ENCODE assay signal across 30 cellular contexts in the genomic region with DNA sequence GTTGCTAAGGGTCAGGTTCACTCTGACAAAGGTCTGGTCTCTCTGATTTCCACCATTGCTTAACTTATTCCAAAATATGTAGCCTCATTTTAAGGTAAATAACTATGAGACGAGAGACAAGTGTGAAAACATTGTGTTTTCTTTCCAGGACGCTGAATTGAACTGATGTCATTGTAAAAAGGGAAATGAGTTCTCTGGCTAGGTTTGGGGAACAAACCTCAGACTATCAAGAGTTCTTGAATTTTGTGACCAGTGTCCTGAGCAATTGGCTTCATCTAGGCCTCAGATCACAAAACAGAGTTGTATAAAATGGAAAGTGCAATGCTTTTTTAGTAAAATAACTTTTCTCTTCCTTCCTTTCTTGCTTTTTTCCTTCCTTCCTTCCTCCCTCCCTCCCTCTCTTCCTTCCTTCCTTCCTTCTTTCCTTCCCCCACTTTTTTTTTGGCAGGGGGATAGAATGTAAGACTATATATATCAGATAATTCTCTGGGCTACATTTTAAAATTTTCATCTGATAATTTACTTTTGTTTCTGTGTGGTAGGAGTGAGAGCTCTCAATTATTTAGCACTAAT. TPM values are rescaled to one million over a fixed set of nuclear protein-coding genes. Genes with fewer than 3 reads are reported as not detected.
DNase-seq lines count a peak whose midpoint lies in the region; ATAC-seq, FAIRE-seq and TF ChIP-seq lines count a peak whose summit lies in the region.
"Had no signal": no experiment of that assay in that cellular context is flagged by ENCODE, and none has a peak within 500 bp of the region (broad histone marks: within the 10 kb centered on the region; RNA-seq: fewer than 3 reads in every experiment).

No MANE protein-coding gene starts in this region.

- intact Hi-C loops in PC-3 (cut with micrococcal nuclease), result loop anchor here (5.0 kb wide), 1 partner anchor 47 kb away; no protein-coding TSS in a partner anchor
- intact Hi-C loops in activated CD8-positive, alpha-beta T cell treated with anti-CD3 and anti-CD28 coated beads for 36 hours (cut with micrococcal nuclease), result no loop called here

- FAIRE-seq in keratinocyte (lab: Jason Lieb, UNC), result no peak
- FAIRE-seq: GM12892, H1 had no signal

- BruUV-seq in PC-3 (replicated peaks; lab: Mats Ljungman, UMichigan), result no TSS peak

- no peaks in the 10 kb centered on the region for H3K79me2 ChIP-seq in PC-3 (ENCODE audit: low read length)
- no peaks in the 10 kb centered on the region for H3K79me2 ChIP-seq in keratinocyte (ENCODE audit: control insufficient read depth, insufficient read depth, low read length)
- H3K79me2 ChIP-seq in H9 (ENCODE audit: insufficient read depth, low read length), result no peaks in the 10 kb centered on the region
- H3K79me2 ChIP-seq in trophoblast cell (ENCODE audit: control insufficient read depth, insufficient read depth, low read length, poor library complexity), result no peaks in the 10 kb centered on the region

- H3K4me1 Mint-ChIP-seq in H9, result peaks cover 9 to 16% of the 10 kb centered on the region in 2 experiments
- H3K4me1 Mint-ChIP-seq in activated CD8-positive, alpha-beta T cell treated with anti-CD3 and anti-CD28 coated beads for 36 hours (ENCODE audit: low read depth), result no peaks in the 10 kb centered on the region
- H3K4me1 Mint-ChIP-seq: activated naive CD4-positive, alpha-beta T cell treated with anti-CD3 and anti-CD28 coated beads, Interleukin-2, amount 50 U/mL, for 24 hours; CD8-positive, alpha-beta memory T cell; central memory CD8-positive, alpha-beta T cell had no signal

- no peaks in the 10 kb centered on the region for H4K20me1 ChIP-seq in BLaER1 treated with 17β-estradiol and CSF1 and Interleukin-3, amounts not matched to agents 10 nM and 100 nM
- H4K20me1 ChIP-seq in PC-3 (ENCODE audit: low read length) (no peaks in the 10 kb centered on the region), keratinocyte (ENCODE audit: control insufficient read depth, extremely low read depth, insufficient read depth, low read length) (no peaks in the 10 kb centered on the region), H9 (ENCODE audit: control insufficient read depth, insufficient read depth, insufficient read length) (no peaks in the 10 kb centered on the region)

- no peaks in the 10 kb centered on the region for H3K23me2 ChIP-seq in H9 (ENCODE audit: insufficient read length, low read depth, low read length, poor library complexity, severe bottlenecking)

- H3K4ac ChIP-seq in H9 (ENCODE audit: low read depth, low read length), result no peak overlapping the region
- H3K4ac ChIP-seq in trophoblast cell (ENCODE audit: low read depth, low read length), result no peak overlapping the region

- H2BK12ac ChIP-seq in H9 (ENCODE audit: insufficient read length, low read depth, low read length), result no peak overlapping the region
- H2BK12ac ChIP-seq in trophoblast cell (ENCODE audit: low read length), result no peak overlapping the region

- H3K9me3 ChIP-seq in BLaER1 treated with 17β-estradiol and CSF1 and Interleukin-3, amounts not matched to agents 10 nM and 100 nM (replicated peaks in 1 of 11), result no peaks in the 10 kb centered on the region
- no peaks in the 10 kb centered on the region for H3K9me3 ChIP-seq in PC-3 (ENCODE audit: low read length)
- H3K9me3 ChIP-seq in keratinocyte (ENCODE audit: control insufficient read depth, low read depth, low read length), result no peaks in the 10 kb centered on the region
- no peaks in the 10 kb centered on the region for H3K9me3 ChIP-seq in H9 (ENCODE audit: control insufficient read depth, low read depth, low read length)
- H3K9me3 ChIP-seq in trophoblast cell (ENCODE audit: insufficient read depth, low read depth, low read length), result no peaks in the 10 kb centered on the region
- H3K9me3 ChIP-seq: ascending aorta, SJCRH30, suprapubic skin, vagina had no signal

- no peak overlapping the region for H3K56ac ChIP-seq in H9 (ENCODE audit: insufficient read length, low read depth, low read length)

- H3K18ac ChIP-seq in H9 (ENCODE audit: insufficient read length, low read depth, low read length), result no peak overlapping the region
- no peak overlapping the region for H3K18ac ChIP-seq in trophoblast cell (ENCODE audit: low read length)

- H2BK15ac ChIP-seq in H9 (ENCODE audit: low read depth, low read length), result no peak overlapping the region

- H3K4me2 ChIP-seq in BLaER1 treated with 17β-estradiol and CSF1 and Interleukin-3, amounts not matched to agents 10 nM and 100 nM, result peak overlapping the region in 10 of 11 experiments; percentile 11 to 92 (median 33); a peak in 17 of 22 replicates
- H3K4me2 ChIP-seq in PC-3 (ENCODE audit: low read length) (no peak overlapping the region), keratinocyte (ENCODE audit: control insufficient read depth, extremely low read depth, insufficient read depth, low read depth, low read length) (no peak overlapping the region), H9 (ENCODE audit: insufficient read depth, insufficient read length, low read length) (no peak overlapping the region), trophoblast cell (ENCODE audit: low read length) (no peak overlapping the region)

- H3K27ac Mint-ChIP-seq in H9, result no peak overlapping the region
- no peak overlapping the region for H3K27ac Mint-ChIP-seq in activated CD8-positive, alpha-beta T cell treated with anti-CD3 and anti-CD28 coated beads for 36 hours
- H3K27ac Mint-ChIP-seq: activated naive CD4-positive, alpha-beta T cell treated with anti-CD3 and anti-CD28 coated beads, Interleukin-2, amount 50 U/mL, for 24 hours; activated T-cell treated with anti-CD3 and anti-CD28 coated beads, Interleukin-2, amount 50 U/mL, for 72 hours; CD8-positive, alpha-beta memory T cell had no signal

- no peaks in the 10 kb centered on the region for H3K36me3 ChIP-seq in BLaER1 treated with 17β-estradiol and CSF1 and Interleukin-3, amounts not matched to agents 10 nM and 100 nM
- H3K36me3 ChIP-seq in PC-3 (ENCODE audit: low read depth, low read length) (no peaks in the 10 kb centered on the region), keratinocyte (ENCODE audit: control insufficient read depth in 2 of 2, extremely low read depth in 1 of 2, insufficient read depth in 2 of 2, low read length in 2 of 2) (no peaks in the 10 kb centered on the region), trophoblast cell (ENCODE audit: control insufficient read depth in 1 of 2, insufficient read depth in 2 of 2, low read length in 2 of 2) (no peaks in the 10 kb centered on the region)
- H3K36me3 ChIP-seq: ascending aorta, SJCRH30, suprapubic skin, vagina had no signal

- H4K12ac ChIP-seq in trophoblast cell (ENCODE audit: low read depth, low read length), result no peak overlapping the region

- TF ChIP-seq CTCF in PC-3 (conservative IDR thresholded peaks at IDR 0.05; ENCODE audit: low read depth, low read length), result no peak
- TF ChIP-seq CTCF in keratinocyte (optimal IDR thresholded peaks at IDR 0.05 in 1 of 3, IDR thresholded peaks at IDR 0.05 in 1 of 3, conservative IDR thresholded peaks at IDR 0.05 in 1 of 3; ENCODE audit: extremely low read depth in 1 of 3, insufficient read depth in 2 of 3, low read length in 3 of 3), result no peak
- no peak for TF ChIP-seq CTCF in H9 (conservative IDR thresholded peaks at IDR 0.05)
- TF ChIP-seq CTCF in activated CD8-positive, alpha-beta T cell treated with anti-CD3 and anti-CD28 coated beads for 36 hours (IDR thresholded peaks at IDR 0.05), result no peak

- H3K9me2 ChIP-seq in PC-3 (replicated peaks; ENCODE audit: low read length), result no peaks in the 10 kb centered on the region

- H3K27me3 Mint-ChIP-seq in H9 (ENCODE audit: low read depth), result no peaks in the 10 kb centered on the region
- H3K27me3 Mint-ChIP-seq in activated CD8-positive, alpha-beta T cell treated with anti-CD3 and anti-CD28 coated beads for 36 hours, result no peaks in the 10 kb centered on the region
- H3K27me3 Mint-ChIP-seq: central memory CD8-positive, alpha-beta T cell had no signal

- WGBS in H9 (ENCODE audit: extremely low coverage, insufficient read length, low lambda C conversion rate), result no CpG with 5 or more reads among the region's 2 CpGs
- WGBS in trophoblast cell (ENCODE audit: extremely low coverage, insufficient coverage, insufficient read length), result no CpG with 5 or more reads among the region's 2 CpGs

- dilution Hi-C loops in keratinocyte (cut with MboI; ENCODE audit: extremely low pct_ligation_motif_present, low sequenced_read_pairs), result no loop called here

- H2AFZ ChIP-seq in PC-3 (ENCODE audit: low read length) (no peak overlapping the region), keratinocyte (ENCODE audit: control insufficient read depth, low read length) (peak overlapping the region; percentile 16), H9 (ENCODE audit: low read length) (no peak overlapping the region), trophoblast cell (ENCODE audit: insufficient read depth, low read length, poor library complexity) (no peak overlapping the region)

- H3F3A ChIP-seq in PC-3 (ENCODE audit: low read length, unreplicated experiment), result peaks cover 33% of the 10 kb centered on the region

- H3K27me3 ChIP-seq in BLaER1 treated with 17β-estradiol and CSF1 and Interleukin-3, amounts not matched to agents 10 nM and 100 nM, result no peaks in the 10 kb centered on the region
- H3K27me3 ChIP-seq in PC-3 (ENCODE audit: low read length) (no peaks in the 10 kb centered on the region), keratinocyte (ENCODE audit: control insufficient read depth, extremely low read depth, insufficient read depth, low read length) (no peaks in the 10 kb centered on the region), H9 (ENCODE audit: insufficient read depth, low read length) (no peaks in the 10 kb centered on the region), trophoblast cell (ENCODE audit: insufficient read depth, low read length) (no peaks in the 10 kb centered on the region)
- H3K27me3 ChIP-seq: ascending aorta, SJCRH30, suprapubic skin, vagina had no signal

- no peak overlapping the region for H4K5ac ChIP-seq in H9 (ENCODE audit: insufficient read length, low read depth, low read length)

- no peak overlapping the region for H3T11ph ChIP-seq in H9 (ENCODE audit: low read length)

- no peak overlapping the region for H3K4me3 ChIP-seq in BLaER1 treated with 17β-estradiol and CSF1 and Interleukin-3, amounts not matched to agents 10 nM and 100 nM
- no peak overlapping the region for H3K4me3 ChIP-seq in PC-3 (ENCODE audit: low read length)
- no peak overlapping the region for H3K4me3 ChIP-seq in keratinocyte (ENCODE audit: control insufficient read depth in 2 of 3, extremely low read depth in 1 of 3, insufficient read depth in 2 of 3, low read depth in 1 of 3, low read length in 3 of 3)
- H3K4me3 ChIP-seq in trophoblast cell (ENCODE audit: low read depth, low read length), result no peak overlapping the region
- H3K4me3 ChIP-seq: ascending aorta, lung, SJCRH30, suprapubic skin, vagina had no signal

- no peaks in the 10 kb centered on the region for H3K9me3 Mint-ChIP-seq in H9
- no peaks in the 10 kb centered on the region for H3K9me3 Mint-ChIP-seq in activated CD8-positive, alpha-beta T cell treated with anti-CD3 and anti-CD28 coated beads for 36 hours
- H3K9me3 Mint-ChIP-seq: activated naive CD4-positive, alpha-beta T cell treated with anti-CD3 and anti-CD28 coated beads, Interleukin-2, amount 50 U/mL, for 24 hours; activated T-cell treated with anti-CD3 and anti-CD28 coated beads, Interleukin-2, amount 50 U/mL, for 72 hours; central memory CD8-positive, alpha-beta T cell had no signal

- H2BK5ac ChIP-seq in H9 (ENCODE audit: insufficient read length, low read length), result no peak overlapping the region
- no peak overlapping the region for H2BK5ac ChIP-seq in trophoblast cell (ENCODE audit: low read depth, low read length, poor library complexity)

- H2BK120ac ChIP-seq in H9 (ENCODE audit: low read depth, low read length, poor library complexity, severe bottlenecking) (no peak overlapping the region), trophoblast cell (ENCODE audit: insufficient read depth, low read length, poor library complexity) (no peak overlapping the region)

- H3K14ac ChIP-seq in H9 (ENCODE audit: insufficient read depth, low read length), result no peak overlapping the region
- H3K14ac ChIP-seq in trophoblast cell (ENCODE audit: low read length), result no peak overlapping the region

- peak overlapping the region in 4 of 11 experiments; percentile 12 to 58 (median 52); a peak in 7 of 22 replicates for H3K9ac ChIP-seq in BLaER1 treated with 17β-estradiol and CSF1 and Interleukin-3, amounts not matched to agents 10 nM and 100 nM
- peak overlapping the region; percentile 97 for H3K9ac ChIP-seq in PC-3 (ENCODE audit: low read length)
- no peak overlapping the region for H3K9ac ChIP-seq in keratinocyte (ENCODE audit: control insufficient read depth, extremely low read depth, insufficient read depth, low read length)
- no peak overlapping the region for H3K9ac ChIP-seq in H9 (ENCODE audit: extremely low read depth, insufficient read length, low read length)
- H3K9ac ChIP-seq in trophoblast cell (ENCODE audit: low read length), result no peak overlapping the region

- no peak overlapping the region for H3K23ac ChIP-seq in H9 (ENCODE audit: insufficient read length, low read depth, low read length)
- H3K23ac ChIP-seq in trophoblast cell (ENCODE audit: low read length), result no peak overlapping the region

- peaks cover 5 to 96% (median 39%) of the 10 kb centered on the region in 10 experiments; a peak in 17 of 20 replicates for H3K4me1 ChIP-seq in BLaER1 treated with 17β-estradiol and CSF1 and Interleukin-3, amounts not matched to agents 10 nM and 100 nM
- H3K4me1 ChIP-seq in PC-3 (ENCODE audit: insufficient read depth, low read length) (peaks cover 67% of the 10 kb centered on the region), keratinocyte (ENCODE audit: control insufficient read depth, extremely low read depth, insufficient read depth, low read length) (peaks cover 59% of the 10 kb centered on the region), H9 (ENCODE audit: insufficient read depth, low read length) (peaks cover 7% of the 10 kb centered on the region; the same call in 1 of the 2 replicates), trophoblast cell (ENCODE audit: control insufficient read depth in 1 of 2, insufficient read depth in 2 of 2, low read length in 2 of 2) (peaks cover 4 to 7% of the 10 kb centered on the region in 2 experiments)

- H3K36me3 Mint-ChIP-seq in H9 (ENCODE audit: insufficient read depth in 1 of 3, low read depth in 3 of 3), result no peaks in the 10 kb centered on the region
- no peaks in the 10 kb centered on the region for H3K36me3 Mint-ChIP-seq in activated CD8-positive, alpha-beta T cell treated with anti-CD3 and anti-CD28 coated beads for 36 hours (ENCODE audit: low read depth)
- H3K36me3 Mint-ChIP-seq: activated naive CD4-positive, alpha-beta T cell treated with anti-CD3 and anti-CD28 coated beads, Interleukin-2, amount 50 U/mL, for 24 hours; CD8-positive, alpha-beta memory T cell had no signal

- CTCF ChIA-PET in PC-3 (lab: Charles Lee), result no interaction called here
- CTCF ChIA-PET in activated CD8-positive, alpha-beta T cell treated with anti-CD3 and anti-CD28 coated beads for 36 hours (lab: Charles Lee), result no interaction called here

- H3K27ac ChIP-seq in BLaER1 treated with 17β-estradiol and CSF1 and Interleukin-3, amounts not matched to agents 10 nM and 100 nM, result peak overlapping the region in 6 of 11 experiments; percentile 40 to 90 (median 78); a peak in 9 of 22 replicates
- peak overlapping the region; percentile 96 for H3K27ac ChIP-seq in PC-3 (ENCODE audit: low read length)
- H3K27ac ChIP-seq in keratinocyte (ENCODE audit: control insufficient read depth, insufficient read depth, low read length), result no peak overlapping the region
- no peak overlapping the region for H3K27ac ChIP-seq in H9 (ENCODE audit: insufficient read length, low read depth, low read length)
- H3K27ac ChIP-seq in trophoblast cell (ENCODE audit: low read depth, low read length), result no peak overlapping the region
- H3K27ac ChIP-seq: SJCRH30, suprapubic skin, vagina had no signal

- no peak for ATAC-seq in PC-3
- ATAC-seq in activated CD8-positive, alpha-beta T cell treated with anti-CD3 and anti-CD28 coated beads for 36 hours, result no peak
- ATAC-seq: activated T-cell treated with anti-CD3 and anti-CD28 coated beads, Interleukin-2, amount 50 U/mL, for 72 hours; right cardiac atrium had no signal

- H2AK5ac ChIP-seq in H9 (ENCODE audit: insufficient read length, low read length), result no peak overlapping the region
- H2AK5ac ChIP-seq in trophoblast cell (ENCODE audit: low read length), result no peak overlapping the region

- no peaks in the 10 kb centered on the region for H3K79me1 ChIP-seq in H9 (ENCODE audit: insufficient read depth, low read depth, low read length, poor library complexity, severe bottlenecking)
- H3K79me1 ChIP-seq in trophoblast cell (ENCODE audit: low read length), result peaks cover 4% of the 10 kb centered on the region

- in situ Hi-C loops in KBM-7 (cut with MboI; ENCODE audit: low pct_unique_long_range_greater_than_20kb, low sequenced_read_pairs), result no loop called here

- H4K8ac ChIP-seq in H9 (replicated peaks; ENCODE audit: insufficient read length, low read depth, low read length) (no peak overlapping the region), trophoblast cell (ENCODE audit: low read depth, low read length) (no peak overlapping the region)

- POLR2A ChIA-PET in PC-3 (lab: Charles Lee; ENCODE audit: unreplicated experiment), result no interaction called here
- POLR2A ChIA-PET in activated CD8-positive, alpha-beta T cell treated with anti-CD3 and anti-CD28 coated beads for 36 hours (lab: Charles Lee), result no interaction called here

- DNase-seq in KBM-7 (peak; percentile 48), PC-3 (no peak), keratinocyte (ENCODE audit: low read depth, low spot score) (no peak), H9 (no peak), SW480 (ENCODE audit: low spot score) (no peak), trophoblast cell (no peak)
- DNase-seq in activated CD8-positive, alpha-beta T cell treated with anti-CD3 and anti-CD28 coated beads for 36 hours, result no peak
- DNase-seq: activated CD4-positive, CD25-positive, alpha-beta regulatory T cell treated with anti-CD3 and anti-CD28 coated beads, Interleukin-2, amount 50 U/mL, for 72 hours; activated CD8-positive, alpha-beta memory T cell treated with anti-CD3 and anti-CD28 coated beads for 24 hours; activated T-cell treated with anti-CD3 and anti-CD28 coated beads, Interleukin-2, amount 50 U/mL, for 72 hours; CD8-positive, alpha-beta memory T cell; erythroblast; foreskin melanocyte; Karpas-422; NCI-H146; NCI-H526 treated with DMSO at 0.1 percent for 48 hours; occipital lobe; right cardiac atrium; SJCRH30; stimulated activated CD4-positive, alpha-beta T cell treated with anti-CD3 and anti-CD28 coated beads, Interleukin-15, amount 100 ng/mL, for 24 hours; T-helper 9 cell had no signal

- H3K9me1 ChIP-seq in keratinocyte (ENCODE audit: control insufficient read depth, extremely low read depth, insufficient read depth, low read length), result no peaks in the 10 kb centered on the region

- no peak overlapping the region for H3K4me3 Mint-ChIP-seq in H9
- H3K4me3 Mint-ChIP-seq in activated CD8-positive, alpha-beta T cell treated with anti-CD3 and anti-CD28 coated beads for 36 hours, result no peak overlapping the region
- H3K4me3 Mint-ChIP-seq: activated naive CD4-positive, alpha-beta T cell treated with anti-CD3 and anti-CD28 coated beads, Interleukin-2, amount 50 U/mL, for 24 hours; activated T-cell treated with anti-CD3 and anti-CD28 coated beads, Interleukin-2, amount 50 U/mL, for 72 hours; CD8-positive, alpha-beta memory T cell; central memory CD8-positive, alpha-beta T cell had no signal

- H4K91ac ChIP-seq in H9 (ENCODE audit: insufficient read length, low read depth, low read length) (no peak overlapping the region), trophoblast cell (ENCODE audit: low read depth, low read length) (no peak overlapping the region)

- H2BK20ac ChIP-seq in H9 (ENCODE audit: low read depth, low read length, poor library complexity, severe bottlenecking), result no peak overlapping the region

RNA-seq across cellular contexts. Expression of a gene that starts 30.8 kb away (rescaled TPM):
- 360 and 477 TPM in 2 replicates for total RNA-seq in PC-3 (2014; rRNA removed)
- 2.7 to 65.4 TPM (median 23.4 TPM) in 3 replicates for polyA plus RNA-seq in keratinocyte
- 5.1 TPM for polyA plus RNA-seq in keratinocyte (2011; ENCODE audit: low read depth)
- 7.6 and 11.8 TPM in 2 replicates for polyA plus RNA-seq in keratinocyte (2011; cell fraction: cytosol; rRNA removed)
- 56.0 and 72.0 TPM in 2 replicates for polyA plus RNA-seq in keratinocyte (2011; cell fraction: nucleus; rRNA removed)
- 3.7 and 8.9 TPM in 2 replicates for polyA plus RNA-seq in keratinocyte (2012; ENCODE audit: low replicate concordance)
- polyA minus RNA-seq in keratinocyte, result 4.8 to 21.1 TPM (median 11.8 TPM) in 3 replicates
- polyA minus RNA-seq in keratinocyte (2011; cell fraction: cytosol; rRNA and poly(A)+ RNA removed), result 2.3 TPM
- polyA minus RNA-seq in keratinocyte (2011; cell fraction: nucleus; rRNA and poly(A)+ RNA removed), result 29.4 and 69.4 TPM in 2 replicates
- total RNA-seq in H9 (2021), result not detected in 2 replicates
- total RNA-seq in activated CD8-positive, alpha-beta T cell treated with anti-CD3 and anti-CD28 coated beads for 36 hours, result under 1 TPM in 1 of 2 experiments, not detected in 1; 0.18 TPM
- polyA plus RNA-seq in trophoblast cell (2013), result not detected in 2 replicates
- total RNA-seq: ascending aorta, H1 had no signal
- polyA plus RNA-seq: CD8-positive, alpha-beta memory T cell; H1 had no signal

Comparison
In these comparisons a context has a peak if more than half of its experiments do, and no peak if none do; other contexts are left out.
1. H3K27ac ChIP-seq: peak in BLaER1 treated with 17β-estradiol and CSF1 and Interleukin-3, amounts not matched to agents 10 nM and 100 nM (6 of 11) and PC-3 (single experiment); none in keratinocyte (single experiment), H9 (single experiment) and trophoblast cell (single experiment).
2. H3K4me2 ChIP-seq: peak in BLaER1 treated with 17β-estradiol and CSF1 and Interleukin-3, amounts not matched to agents 10 nM and 100 nM (10 of 11); none in PC-3 (single experiment), keratinocyte (single experiment), H9 (single experiment) and trophoblast cell (single experiment).
3. RNA of a gene that starts 30.8 kb away (total RNA-seq): 360 to 477 TPM in PC-3; 0.18 TPM in activated CD8-positive, alpha-beta T cell treated with anti-CD3 and anti-CD28 coated beads for 36 hours and not detected in H9; every median in the first group is over 100 times any median in the second.